8 cellular contexts compared by ENCODE assay signal in genomic region chr15:42704492-42704926, GRCh38. TPM values are rescaled to one million over a fixed set of nuclear protein-coding genes. Genes with fewer than 3 reads are reported as not detected.
DNase-seq lines count a peak whose midpoint lies in the region; ATAC-seq and TF ChIP-seq lines count a peak whose summit lies in the region.

No MANE protein-coding gene starts in this region.

- CTCF ChIA-PET in CD8-positive, alpha-beta T cell (lab: Charles Lee), result interaction anchor here (1.4 to 5.1 kb wide), 4 partner anchors 142 to 247 kb away, joined by 3 to 47 read pairs (median 3); no protein-coding TSS in a partner anchor

- no peaks in the 10 kb centered on the region for H3K36me3 ChIP-seq in CD8-positive, alpha-beta T cell (ENCODE audit: insufficient read depth, low read length)
- no peaks in the 10 kb centered on the region for H3K36me3 ChIP-seq in mucosa of descending colon (ENCODE audit: low read depth)

- no peaks in the 10 kb centered on the region for H3K9me3 ChIP-seq in CD8-positive, alpha-beta T cell (ENCODE audit: low read length)
- no peaks in the 10 kb centered on the region for H3K9me3 ChIP-seq in mucosa of descending colon

- POLR2A ChIA-PET in CD8-positive, alpha-beta T cell (lab: Charles Lee), result no interaction called here

- no peaks in the 10 kb centered on the region for H3K4me1 Mint-ChIP-seq in CD8-positive, alpha-beta T cell (ENCODE audit: low read depth)
- no peaks in the 10 kb centered on the region for H3K4me1 Mint-ChIP-seq in stimulated activated effector memory CD8-positive, alpha-beta T cell treated with anti-CD3 and anti-CD28 coated beads, Interleukin-12 subunit alpha, Interleukin-12 subunit beta, amount 100 ng/mL, for 72 hours

- no peak overlapping the region for H3K4me3 Mint-ChIP-seq in CD8-positive, alpha-beta T cell
- H3K4me3 Mint-ChIP-seq in stimulated activated effector memory CD8-positive, alpha-beta T cell treated with anti-CD3 and anti-CD28 coated beads, Interleukin-12 subunit alpha, Interleukin-12 subunit beta, amount 100 ng/mL, for 72 hours, result no peak overlapping the region

- DNase-seq in CD8-positive, alpha-beta T cell, result peak; percentile 29 to 67 (median 58)
- DNase-seq in NOMO-1 (lab: John Stamatoyannopoulos, UW; ENCODE audit: unreplicated experiment in 2 of 2) (peak; percentile 26 to 61), epithelial cell of esophagus (ENCODE audit: low read depth) (peak; percentile 81), mucosa of descending colon (peak in 2 of 3 donors; percentile 39 to 83)
- peak; percentile 4 for DNase-seq in activated CD8-positive, alpha-beta memory T cell treated with anti-CD3 and anti-CD28 coated beads, Interleukin-2, amount 50 U/mL, for 1 hour (ENCODE audit: extremely low read depth)
- peak; percentile 36 to 72 for DNase-seq in stimulated activated effector memory CD8-positive, alpha-beta T cell treated with anti-CD3 and anti-CD28 coated beads, Interleukin-12 subunit alpha, Interleukin-12 subunit beta, amount 100 ng/mL, for 72 hours (ENCODE audit: low spot score in 2 of 2)

- no peak overlapping the region for H3K27ac ChIP-seq in CD8-positive, alpha-beta T cell (ENCODE audit: low read depth, low read length)

- no peaks in the 10 kb centered on the region for H3K27me3 ChIP-seq in CD8-positive, alpha-beta T cell (ENCODE audit: insufficient read depth, low read length)

- H3K9me3 Mint-ChIP-seq in CD8-positive, alpha-beta T cell, result no peaks in the 10 kb centered on the region
- no peaks in the 10 kb centered on the region for H3K9me3 Mint-ChIP-seq in stimulated activated effector memory CD8-positive, alpha-beta T cell treated with anti-CD3 and anti-CD28 coated beads, Interleukin-12 subunit alpha, Interleukin-12 subunit beta, amount 100 ng/mL, for 72 hours

- H3K27ac Mint-ChIP-seq in CD8-positive, alpha-beta T cell, result no peak overlapping the region
- no peak overlapping the region for H3K27ac Mint-ChIP-seq in stimulated activated effector memory CD8-positive, alpha-beta T cell treated with anti-CD3 and anti-CD28 coated beads, Interleukin-12 subunit alpha, Interleukin-12 subunit beta, amount 100 ng/mL, for 72 hours

- peak; percentile 84 for ATAC-seq in CD8-positive, alpha-beta T cell
- ATAC-seq in HG02870 (IDR thresholded peaks at IDR 0.05; ENCODE audit: unreplicated experiment) (peak; percentile 65), mucosa of descending colon (peak; percentile 95), GM21717 (IDR thresholded peaks at IDR 0.05; ENCODE audit: unreplicated experiment) (no peak)
- ATAC-seq in stimulated activated effector memory CD8-positive, alpha-beta T cell treated with anti-CD3 and anti-CD28 coated beads, Interleukin-12 subunit alpha, Interleukin-12 subunit beta, amount 100 ng/mL, for 72 hours, result peak; percentile 92

- no peaks in the 10 kb centered on the region for H3K27me3 Mint-ChIP-seq in CD8-positive, alpha-beta T cell (ENCODE audit: low read depth)

- peaks cover 27% of the 10 kb centered on the region for H3K36me3 Mint-ChIP-seq in CD8-positive, alpha-beta T cell
- peaks cover 6% of the 10 kb centered on the region for H3K36me3 Mint-ChIP-seq in stimulated activated effector memory CD8-positive, alpha-beta T cell treated with anti-CD3 and anti-CD28 coated beads, Interleukin-12 subunit alpha, Interleukin-12 subunit beta, amount 100 ng/mL, for 72 hours

- intact Hi-C loops in CD8-positive, alpha-beta T cell (cut with DNase I, micrococcal nuclease), result loop anchor here in 1 of 2 experiments (1.0 to 2.0 kb wide), 3 partner anchors 222 to 581 kb away; no protein-coding TSS in a partner anchor
- intact Hi-C loops in mucosa of descending colon (cut with DNase I, micrococcal nuclease), result loop anchor here (10.0 kb wide), 1 partner anchor 220 kb away; the partner anchor contains the start of gene TTBK2 (in 2 of the 2)

- peak; percentile 64 for TF ChIP-seq CTCF in CD8-positive, alpha-beta T cell (IDR thresholded peaks at IDR 0.05)
- TF ChIP-seq CTCF in epithelial cell of esophagus (IDR thresholded peaks at IDR 0.05; ENCODE audit: insufficient read depth, low read depth, low read length, missing control alignments) (peak; percentile 98), mucosa of descending colon (IDR thresholded peaks at IDR 0.05) (peak; percentile 66)

- no peak overlapping the region for H3K4me3 ChIP-seq in CD8-positive, alpha-beta T cell (ENCODE audit: low read depth, low read length)
- H3K4me3 ChIP-seq in epithelial cell of esophagus (ENCODE audit: low read length) (no peak overlapping the region), mucosa of descending colon (no peak overlapping the region)

- no peaks in the 10 kb centered on the region for H3K4me1 ChIP-seq in CD8-positive, alpha-beta T cell (ENCODE audit: insufficient read depth, low read length)
- H3K4me1 ChIP-seq in mucosa of descending colon (ENCODE audit: low read depth), result no peaks in the 10 kb centered on the region

RNA-seq across cellular contexts. Expression of gene CDAN1, which starts 32.4 kb away (rescaled TPM):
- 10 to 100 TPM; 23.9 to 24.0 TPM for total RNA-seq in CD8-positive, alpha-beta T cell
- 10 to 100 TPM in 2 of 3 donors, 1 to 10 TPM in 1; 9.2 to 22.5 (median 11.7) TPM for total RNA-seq in mucosa of descending colon

Comparison
In these comparisons a context has a peak if more than half of its experiments do, and no peak if none do; other contexts are left out.
1. DNase-seq: peak in every context shown above with its lines; median percentile 81 in epithelial cell of esophagus; 61 in mucosa of descending colon; 58 in CD8-positive, alpha-beta T cell; 54 in stimulated activated effector memory CD8-positive, alpha-beta T cell treated with anti-CD3 and anti-CD28 coated beads, Interleukin-12 subunit alpha, Interleukin-12 subunit beta, amount 100 ng/mL, for 72 hours; 44 in NOMO-1; 4 in activated CD8-positive, alpha-beta memory T cell treated with anti-CD3 and anti-CD28 coated beads, Interleukin-2, amount 50 U/mL, for 1 hour.